Comparison of ENCODE assay signal across 14 cellular contexts in the genomic region with DNA sequence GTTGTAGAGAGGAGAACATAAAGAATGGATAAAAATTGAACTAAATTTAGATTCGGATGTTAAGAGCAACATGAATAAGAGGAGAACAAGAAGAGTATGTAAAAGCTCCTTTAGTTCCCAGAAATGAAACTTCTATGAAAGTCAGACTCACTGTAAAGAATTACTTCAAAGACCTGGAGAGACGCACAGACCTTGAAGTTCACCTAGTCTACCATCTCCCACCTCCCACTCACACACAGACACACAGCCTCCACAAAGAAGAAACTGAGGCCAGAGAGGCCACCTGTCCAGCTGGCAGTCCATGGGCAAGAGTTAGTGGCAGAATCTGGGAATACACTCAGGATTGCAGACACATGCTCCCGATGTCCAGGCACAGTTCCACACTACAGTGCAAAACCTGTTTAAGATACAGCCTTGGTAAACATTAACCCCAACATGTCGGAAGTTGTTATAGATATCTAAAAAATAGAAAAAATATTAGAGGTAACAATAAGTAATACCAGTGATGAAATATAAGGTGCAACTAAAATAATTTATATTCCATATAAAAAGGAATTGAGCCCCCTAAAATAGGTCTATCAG.
"Had no signal": no experiment of that assay in that cellular context is flagged by ENCODE, and none has a peak within 500 bp of the region (broad histone marks: within the 10 kb centered on the region; RNA-seq: fewer than 3 reads in every experiment).

No MANE protein-coding gene starts in this region.

- H3K36me3 Mint-ChIP-seq: naive B cell had no signal

- H3K4me1 Mint-ChIP-seq: naive B cell had no signal

- H3K27ac ChIP-seq: coronary artery, neutrophil, tibial nerve had no signal

- H3K9me3 Mint-ChIP-seq: naive B cell had no signal

- H3K9me3 ChIP-seq: neutrophil, tibial nerve had no signal

- H3K36me3 ChIP-seq: neutrophil, tibial nerve had no signal

- ATAC-seq: left cardiac atrium had no signal

- H3K27me3 ChIP-seq: neutrophil, tibial nerve had no signal

- DNase-seq: activated CD4-positive, CD25-positive, alpha-beta regulatory T cell treated with anti-CD3 and anti-CD28 coated beads, Interleukin-2, amount 50 U/mL, for 72 hours; activated effector memory CD4-positive, alpha-beta T cell treated with Interleukin-2 at 50 U/mL for 16 hours; caudate nucleus; effector CD4-positive, alpha-beta T cell; foreskin melanocyte; head of caudate nucleus; left cardiac atrium; midbrain; naive B cell; posterior cingulate gyrus had no signal

- H3K27me3 Mint-ChIP-seq: naive B cell had no signal

- H3K27ac Mint-ChIP-seq: naive B cell had no signal

- H3K4me3 ChIP-seq: coronary artery, lung, tibial nerve had no signal

- H3K4me3 Mint-ChIP-seq: naive B cell had no signal
